9 cellular contexts compared by ENCODE assay signal in the genomic region with DNA sequence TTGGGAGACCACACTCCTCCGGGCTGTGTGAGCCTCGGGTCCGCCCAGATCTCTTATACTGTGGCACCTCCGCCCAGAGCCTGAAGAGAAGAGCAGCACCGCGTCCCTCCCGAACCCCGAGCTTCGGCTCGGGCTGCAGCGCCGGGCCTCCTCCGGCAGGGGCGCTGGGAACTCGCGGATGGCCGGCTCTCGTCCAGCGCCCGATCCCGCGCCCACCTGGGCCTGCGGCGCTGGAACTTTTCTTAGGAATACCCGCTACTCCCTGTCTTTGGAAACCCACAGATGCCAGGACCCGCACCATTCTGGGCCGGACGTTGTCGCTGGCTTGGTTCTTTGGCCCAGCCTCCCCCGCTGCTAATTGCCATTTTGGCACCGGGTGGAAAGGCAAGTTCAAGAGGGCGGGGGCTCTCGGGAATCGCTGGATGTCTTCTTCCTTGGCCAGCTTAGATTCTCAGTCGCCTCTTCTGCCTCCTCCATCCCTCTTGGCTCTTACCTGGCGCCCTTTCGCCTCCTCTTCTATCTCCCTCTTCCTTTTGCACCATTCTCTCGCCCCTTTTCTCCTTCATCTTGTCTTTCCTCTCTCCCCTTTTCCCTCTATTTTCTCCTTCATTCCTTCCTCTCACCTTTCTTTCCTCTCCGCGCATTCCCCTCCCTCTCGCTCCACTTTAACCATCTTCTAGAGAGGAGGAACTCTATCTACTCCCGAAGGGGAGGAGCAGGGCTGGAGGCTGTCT. TPM values are rescaled to one million over a fixed set of nuclear protein-coding genes. Genes with fewer than 3 reads are reported as not detected.
DNase-seq lines count a peak whose midpoint lies in the region; ATAC-seq, FAIRE-seq and TF ChIP-seq lines count a peak whose summit lies in the region.
"Had no signal": no experiment of that assay in that cellular context is flagged by ENCODE, and none has a peak within 500 bp of the region (broad histone marks: within the 10 kb centered on the region; RNA-seq: fewer than 3 reads in every experiment).

No MANE protein-coding gene starts in this region.

- peak overlapping the region; percentile 60 for H3K18ac ChIP-seq in H1 (ENCODE audit: extremely low read depth, low read length)

- TF ChIP-seq EP300 in H1 (IDR thresholded peaks at IDR 0.05; ENCODE audit: borderline replicate concordance in 1 of 2, low read depth in 2 of 2, low read length in 2 of 2): no peak

- no peak overlapping the region for H4K91ac ChIP-seq in H1 (replicated peaks; ENCODE audit: insufficient read length, low read length)

- TF ChIP-seq CTCF in D721Med (IDR thresholded peaks at IDR 0.05; ENCODE audit: insufficient read depth, missing control alignments) (peak; percentile 38), H1 (IDR thresholded peaks at IDR 0.05; ENCODE audit: control extremely low read depth in 1 of 3, insufficient read depth in 1 of 3, low read depth in 1 of 3, low read length in 3 of 3) (peak; percentile 75 to 82 (median 78)), nephron (IDR thresholded peaks at IDR 0.05; ENCODE audit: unreplicated experiment in 3 of 3) (peak; percentile 79 to 89 (median 87))

- H3K4me1 Mint-ChIP-seq in nephron: peaks cover 21% of the 10 kb centered on the region

- H2BK15ac ChIP-seq in H1 (ENCODE audit: low read length): peak overlapping the region; percentile 88; the same call in 1 of the 2 replicates

- H3K9ac ChIP-seq in HUES48 (ENCODE audit: low read depth, low read length) (no peak overlapping the region), H1 (replicated peaks in 1 of 4; ENCODE audit: extremely low read depth in 1 of 4, low read depth in 3 of 4, low read length in 3 of 4) (no peak overlapping the region)

- H3K79me1 ChIP-seq in H1 (ENCODE audit: low read depth, low read length): no peaks in the 10 kb centered on the region

- POLR2A ChIA-PET in H1 (lab: Charles Lee; ENCODE audit: partially characterized antibody): interaction anchor here (0.9 to 1.0 kb wide), 2 partner anchors 99 to 243 kb away, joined by 3 read pairs; no protein-coding TSS in a partner anchor

- peaks cover 90% of the 10 kb centered on the region for H3K27me3 Mint-ChIP-seq in nephron (ENCODE audit: low read depth)

- CTCF ChIA-PET in H1 (lab: Charles Lee; ENCODE audit: partially characterized antibody): interaction anchor here (0.6 to 3.7 kb wide), 33 partner anchors 9 to 1052 kb away, joined by 3 to 20 read pairs (median 3); no protein-coding TSS in a partner anchor

- no peak overlapping the region for H2BK20ac ChIP-seq in H1 (ENCODE audit: low read length)

- WGBS in H1 (ENCODE audit: extremely low coverage in 1 of 2, insufficient coverage in 1 of 2, insufficient read length in 1 of 2, insufficient replicate concordance in 2 of 2, low coverage in 1 of 2, low lambda C conversion rate in 2 of 2, missing lambda C conversion rate in 1 of 2), 2 experiments: 1% methylated on average over 39 of the region's 42 CpGs; no CpG with 5 or more reads in 1 of the 2 experiments

- no peak overlapping the region for H2BK12ac ChIP-seq in H1 (ENCODE audit: low read depth, low read length)

- H3K79me2 ChIP-seq in H1 (ENCODE audit: control insufficient read depth in 1 of 2, insufficient read depth in 2 of 2, low read length in 2 of 2): no peaks in the 10 kb centered on the region

- peak overlapping the region; percentile 69 to 98 for H3K4me2 ChIP-seq in H1 (ENCODE audit: insufficient read depth in 1 of 2, low read depth in 2 of 2, low read length in 2 of 2)

- no peak overlapping the region for H4K8ac ChIP-seq in H1 (ENCODE audit: extremely low read depth, insufficient read depth, low read length)

- H2BK5ac ChIP-seq in H1 (ENCODE audit: low read depth, low read length): no peak overlapping the region

- no peak for TF ChIP-seq POLR2A in H1 (IDR thresholded peaks at IDR 0.05; ENCODE audit: control extremely low read depth in 1 of 2, low read depth in 2 of 2, low read length in 2 of 2)

- no peak overlapping the region for H3K27ac ChIP-seq in HUES48 (ENCODE audit: low read depth, low read length)
- H3K27ac ChIP-seq in H1 (ENCODE audit: low read depth, low read length): no peak overlapping the region

- H3K4me3 ChIP-seq in HUES48 (ENCODE audit: low read depth, low read length): peak overlapping the region; percentile 88
- peak overlapping the region; percentile 50 to 71 (median 60) for H3K4me3 ChIP-seq in H1 (ENCODE audit: extremely low read depth in 1 of 4, insufficient read depth in 2 of 4, low read depth in 3 of 4, low read length in 4 of 4)

- H2AK5ac ChIP-seq in H1 (ENCODE audit: low read depth, low read length): no peak overlapping the region

- FAIRE-seq in D721Med (lab: Jason Lieb, UNC): no peak
- FAIRE-seq in H1 (lab: Jason Lieb, UNC): no peak

- peaks cover 73% of the 10 kb centered on the region for H3K27me3 ChIP-seq in HUES48 (ENCODE audit: control insufficient read depth, insufficient read depth, low read length)
- peaks cover 32 to 65% (median 61%) of the 10 kb centered on the region in 4 experiments for H3K27me3 ChIP-seq in H1 (replicated peaks in 1 of 4; ENCODE audit: control insufficient read depth in 3 of 4, extremely low read depth in 1 of 4, insufficient read depth in 3 of 4, low read length in 3 of 4)

- H3K4ac ChIP-seq in H1 (replicated peaks; ENCODE audit: insufficient read length, low read depth, low read length): no peak overlapping the region

- peaks cover 32% of the 10 kb centered on the region for H3K23me2 ChIP-seq in H1 (ENCODE audit: low read depth, low read length)

- no peak overlapping the region for H3K14ac ChIP-seq in H1 (ENCODE audit: insufficient read length)

- H3K4me1 ChIP-seq in HUES48 (ENCODE audit: control insufficient read depth, insufficient read depth, low read length): peaks cover 8% of the 10 kb centered on the region; the same call in 1 of the 2 replicates
- peaks cover 0 to 18% (median 7%) of the 10 kb centered on the region in 4 experiments; a peak in 4 of 7 replicates for H3K4me1 ChIP-seq in H1 (replicated peaks in 1 of 4; ENCODE audit: control insufficient read depth in 3 of 4, insufficient read depth in 4 of 4, low read length in 3 of 4)

- no peaks in the 10 kb centered on the region for H3K36me3 ChIP-seq in HUES48 (ENCODE audit: control insufficient read depth, insufficient read depth, low read length)
- peaks cover 0 to 4% (median 0%) of the 10 kb centered on the region in 4 experiments; a peak in 1 of 8 replicates for H3K36me3 ChIP-seq in H1 (ENCODE audit: control insufficient read depth in 2 of 4, insufficient read depth in 4 of 4, low read length in 3 of 4)

- H3K9me3 Mint-ChIP-seq in nephron: no peaks in the 10 kb centered on the region

- H3K4me3 Mint-ChIP-seq in nephron: peak overlapping the region; percentile 71 to 80 (median 79)

- TF ChIP-seq RAD21 in H1 (IDR thresholded peaks at IDR 0.05 in 1 of 2, conservative IDR thresholded peaks at IDR 0.05 in 1 of 2; ENCODE audit: low read depth in 2 of 2, low read length in 2 of 2): peak; percentile 80 to 86

- H2AFZ ChIP-seq in H1 (ENCODE audit: low read length): peak overlapping the region; percentile 63; the same call in 1 of the 2 replicates

- H3K9me3 ChIP-seq in HUES48 (ENCODE audit: control insufficient read depth, insufficient read depth, low read length): no peaks in the 10 kb centered on the region
- H3K9me3 ChIP-seq in H1 (ENCODE audit: insufficient read depth in 2 of 2, low read depth in 1 of 2, low read length in 1 of 2): no peaks in the 10 kb centered on the region

- peak overlapping the region in 1 of 3 experiments; percentile 3 for H3K27ac Mint-ChIP-seq in nephron

- no peaks in the 10 kb centered on the region for H3K36me3 Mint-ChIP-seq in nephron (ENCODE audit: low read depth)

- H4K20me1 ChIP-seq in H1 (replicated peaks in 1 of 2; ENCODE audit: control insufficient read depth in 1 of 2, insufficient read depth in 2 of 2, low read length in 2 of 2): no peaks in the 10 kb centered on the region

- H4K5ac ChIP-seq in H1 (ENCODE audit: insufficient read length, low read depth, low read length): no peak overlapping the region

- no peak for DNase-seq in D721Med (ENCODE audit: insufficient read length, low spot score)
- DNase-seq in H1 (ENCODE audit: low read depth in 1 of 2, low spot score in 2 of 2): peak in 1 of 2 experiments; percentile 86
- DNase-seq in hippocampal formation (lab: John Stamatoyannopoulos, UW): no peak
- DNase-seq in dermis blood vessel endothelial cell: no peak

- ATAC-seq in HG02938 (IDR thresholded peaks at IDR 0.05; ENCODE audit: unreplicated experiment) (no peak), HG02623 (IDR thresholded peaks at IDR 0.05; ENCODE audit: unreplicated experiment) (no peak)

- no peak overlapping the region for H3K56ac ChIP-seq in H1 (replicated peaks; ENCODE audit: insufficient read length, low read depth, low read length)

- H3K23ac ChIP-seq in H1 (ENCODE audit: insufficient read length): no peak overlapping the region

- no peak overlapping the region for H2BK120ac ChIP-seq in H1 (replicated peaks; ENCODE audit: low read depth, low read length)

TF ChIP-seq in H1, 55 proteins besides CTCF, POLR2A, EP300 and RAD21 (continues in another document):
- TF ChIP-seq KDM4A (IDR thresholded peaks at IDR 0.05; ENCODE audit: low read depth, low read length, severe bottlenecking): peak; percentile 93
- no peak for TF ChIP-seq SP2 (IDR thresholded peaks at IDR 0.05; ENCODE audit: low read length)
- peak; percentile 72; the same call in 1 of the 2 replicates for TF ChIP-seq TBP (IDR thresholded peaks at IDR 0.05; ENCODE audit: low read depth, low read length)
- no peak; a peak in 1 of 4 replicates for TF ChIP-seq SIN3A (conservative IDR thresholded peaks at IDR 0.05 in 1 of 2, IDR thresholded peaks at IDR 0.05 in 1 of 2; ENCODE audit: low read depth in 1 of 2, low read length in 2 of 2)
- TF ChIP-seq NRF1 (IDR thresholded peaks at IDR 0.05; ENCODE audit: low read depth, low read length): no peak
- no peak for TF ChIP-seq E2F6 (IDR thresholded peaks at IDR 0.05)
- peak; percentile 14 for TF ChIP-seq CTBP2 (IDR thresholded peaks at IDR 0.05; ENCODE audit: borderline replicate concordance, insufficient read depth, insufficient read length, low read length)
- TF ChIP-seq YY1 (IDR thresholded peaks at IDR 0.05; ENCODE audit: low read depth, low read length): peak; percentile 46; the same call in 1 of the 2 replicates

RNA-seq across cellular contexts. Expression of gene SORCS3, which starts 2.1 kb away (rescaled TPM):
- total RNA-seq in H1 (2021; fragmentation: NEBNext Ultra II Directional; extraction: Animal tissue kit (Norgen Biotek cat#: 25700)): 0.82 and 0.88 TPM in 2 replicates
- 0.25 and 0.26 TPM in 2 replicates for polyA plus RNA-seq in H1 (2011; rRNA removed)
- 0.32 TPM for polyA plus RNA-seq in H1 (2011; cell fraction: cytosol; rRNA removed)
- 0.67 TPM for polyA plus RNA-seq in H1 (2011; cell fraction: nucleus; rRNA removed)
- 0.20 to 0.30 TPM (median 0.27 TPM) in 4 replicates for polyA plus RNA-seq in H1 (2012, experiment 1 of 2)
- not detected for polyA plus RNA-seq in H1 (2012, experiment 2 of 2)
- polyA plus RNA-seq in H1 (2013, experiment 1 of 2): 0.49 TPM
- polyA plus RNA-seq in H1 (2013, experiment 2 of 2): 0.52 TPM
- 0.80 and 1.5 TPM in 2 replicates for polyA minus RNA-seq in H1 (2011; rRNA and poly(A)+ RNA removed)
- polyA minus RNA-seq in H1 (2011; cell fraction: cytosol; rRNA and poly(A)+ RNA removed): 0.73 TPM
- 1.9 TPM for polyA minus RNA-seq in H1 (2011; cell fraction: nucleus; rRNA and poly(A)+ RNA removed)
- total RNA-seq in dermis blood vessel endothelial cell: under 0.01 TPM in 1 of 2 replicates, not detected in the other
- total RNA-seq: omental fat pad had no signal
